ENCODE assay signal across 8 cellular contexts in the genomic region with DNA sequence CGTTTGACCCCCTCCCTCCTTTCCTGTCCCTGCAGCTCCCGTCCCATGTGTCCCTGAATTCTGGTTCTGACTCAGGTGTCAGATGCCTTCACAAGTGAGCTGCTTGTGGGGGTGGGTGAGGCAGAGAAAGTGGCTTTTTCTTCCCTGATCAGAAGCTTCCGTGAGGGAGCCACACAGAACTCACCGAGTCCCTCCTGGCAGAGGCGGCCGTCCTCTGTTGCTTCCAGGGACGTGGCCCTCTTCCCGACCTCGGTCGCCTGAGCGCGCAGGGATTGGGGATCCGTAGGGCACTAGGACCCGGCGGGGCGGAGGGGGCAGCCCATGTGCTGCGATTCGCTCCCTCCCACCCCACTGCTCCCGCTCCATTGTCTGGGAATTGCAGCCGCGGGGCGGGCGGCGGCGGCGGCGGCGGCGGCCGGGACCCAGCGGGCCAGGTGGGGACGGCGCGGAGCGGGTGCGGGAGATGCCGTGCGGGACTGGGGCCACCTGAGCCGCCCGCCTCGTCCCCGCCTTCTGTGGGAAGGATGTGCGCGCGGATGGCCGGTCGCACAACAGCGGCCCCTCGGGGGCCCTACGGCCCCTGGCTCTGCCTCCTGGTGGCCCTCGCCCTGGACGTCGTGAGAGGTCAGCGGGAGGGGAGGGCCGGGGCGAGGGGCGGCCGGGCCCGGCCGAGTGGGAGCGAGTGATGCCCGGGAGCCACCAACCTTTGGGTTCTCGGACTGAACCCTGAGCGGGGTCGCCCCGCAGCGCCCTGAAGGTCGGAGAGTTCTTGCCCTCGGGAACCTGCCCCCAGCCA. TPM values are rescaled to one million over a fixed set of nuclear protein-coding genes. Genes with fewer than 3 reads are reported as not detected.
DNase-seq lines count a peak whose midpoint lies in the region; ATAC-seq and TF ChIP-seq lines count a peak whose summit lies in the region.

A gene with protein sequence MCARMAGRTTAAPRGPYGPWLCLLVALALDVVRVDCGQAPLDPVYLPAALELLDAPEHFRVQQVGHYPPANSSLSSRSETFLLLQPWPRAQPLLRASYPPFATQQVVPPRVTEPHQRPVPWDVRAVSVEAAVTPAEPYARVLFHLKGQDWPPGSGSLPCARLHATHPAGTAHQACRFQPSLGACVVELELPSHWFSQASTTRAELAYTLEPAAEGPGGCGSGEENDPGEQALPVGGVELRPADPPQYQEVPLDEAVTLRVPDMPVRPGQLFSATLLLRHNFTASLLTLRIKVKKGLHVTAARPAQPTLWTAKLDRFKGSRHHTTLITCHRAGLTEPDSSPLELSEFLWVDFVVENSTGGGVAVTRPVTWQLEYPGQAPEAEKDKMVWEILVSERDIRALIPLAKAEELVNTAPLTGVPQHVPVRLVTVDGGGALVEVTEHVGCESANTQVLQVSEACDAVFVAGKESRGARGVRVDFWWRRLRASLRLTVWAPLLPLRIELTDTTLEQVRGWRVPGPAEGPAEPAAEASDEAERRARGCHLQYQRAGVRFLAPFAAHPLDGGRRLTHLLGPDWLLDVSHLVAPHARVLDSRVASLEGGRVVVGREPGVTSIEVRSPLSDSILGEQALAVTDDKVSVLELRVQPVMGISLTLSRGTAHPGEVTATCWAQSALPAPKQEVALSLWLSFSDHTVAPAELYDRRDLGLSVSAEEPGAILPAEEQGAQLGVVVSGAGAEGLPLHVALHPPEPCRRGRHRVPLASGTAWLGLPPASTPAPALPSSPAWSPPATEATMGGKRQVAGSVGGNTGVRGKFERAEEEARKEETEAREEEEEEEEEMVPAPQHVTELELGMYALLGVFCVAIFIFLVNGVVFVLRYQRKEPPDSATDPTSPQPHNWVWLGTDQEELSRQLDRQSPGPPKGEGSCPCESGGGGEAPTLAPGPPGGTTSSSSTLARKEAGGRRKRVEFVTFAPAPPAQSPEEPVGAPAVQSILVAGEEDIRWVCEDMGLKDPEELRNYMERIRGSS (plus strand): TSS at position 351 of the 796 bp plus-strand sequence. CDS start 174 bp downstream, at position 525.

- TF ChIP-seq CTCF in CD14-positive monocyte (IDR thresholded peaks at IDR 0.05) (no peak), foreskin fibroblast (IDR thresholded peaks at IDR 0.05; ENCODE audit: low read depth, low read length) (no peak)

- intact Hi-C loops in CD14-positive monocyte (cut with micrococcal nuclease): no loop called here

- H3K9me3 Mint-ChIP-seq in CD14-positive monocyte: peaks cover 0 to 10% (median 4%) of the 10 kb centered on the region in 7 donors
- no peaks in the 10 kb centered on the region for H3K9me3 Mint-ChIP-seq in natural killer cell treated with Interleukin-12 subunit alpha and Interleukin-12 subunit beta and Interleukin-15 and Interleukin-18, amount 100 ng/mL, for 72 hours

- H3K4me3 Mint-ChIP-seq in CD14-positive monocyte: peak within 1 kb of the TSS; percentile 34 to 83
- peak within 1 kb of the TSS; percentile 53 for H3K4me3 Mint-ChIP-seq in natural killer cell treated with Interleukin-12 subunit alpha and Interleukin-12 subunit beta and Interleukin-15 and Interleukin-18, amount 100 ng/mL, for 72 hours

- peak; percentile 55 for ATAC-seq in GM19395 (IDR thresholded peaks at IDR 0.05; ENCODE audit: unreplicated experiment)
- no peak for ATAC-seq in natural killer cell treated with Interleukin-12 subunit alpha and Interleukin-12 subunit beta and Interleukin-15 and Interleukin-18, amount 100 ng/mL, for 72 hours
- ATAC-seq in HG03571 (IDR thresholded peaks at IDR 0.05; ENCODE audit: unreplicated experiment): no peak
- no peak for ATAC-seq in HG03342 (IDR thresholded peaks at IDR 0.05; ENCODE audit: unreplicated experiment)

- H3K27me3 Mint-ChIP-seq in CD14-positive monocyte (ENCODE audit: low read depth in 3 of 3): peaks cover 45 to 60% (median 53%) of the 10 kb centered on the region in 3 donors
- peaks cover 5 to 14% of the 10 kb centered on the region in 2 donors for H3K27me3 Mint-ChIP-seq in natural killer cell treated with Interleukin-12 subunit alpha and Interleukin-12 subunit beta and Interleukin-15 and Interleukin-18, amount 100 ng/mL, for 72 hours

- H3K36me3 Mint-ChIP-seq in CD14-positive monocyte: peaks cover 40 to 43% of the 10 kb centered on the region in 2 donors
- H3K36me3 Mint-ChIP-seq in natural killer cell treated with Interleukin-12 subunit alpha and Interleukin-12 subunit beta and Interleukin-15 and Interleukin-18, amount 100 ng/mL, for 72 hours: peaks cover 7% of the 10 kb centered on the region

- H3K4me1 Mint-ChIP-seq in CD14-positive monocyte: peaks cover 19% of the 10 kb centered on the region
- H3K4me1 Mint-ChIP-seq in natural killer cell treated with Interleukin-12 subunit alpha and Interleukin-12 subunit beta and Interleukin-15 and Interleukin-18, amount 100 ng/mL, for 72 hours (ENCODE audit: low read depth in 2 of 2): peaks cover 8 to 18% of the 10 kb centered on the region in 2 donors

- peak within 1 kb of the TSS; percentile 66 to 75 for H3K4me3 ChIP-seq in foreskin fibroblast (ENCODE audit: low read depth in 1 of 2, low read length in 2 of 2)

- DNase-seq in CD14-positive monocyte (ENCODE audit: low spot score) (no peak), NCI-H2107 (lab: John Stamatoyannopoulos, UW) (peak; percentile 69), foreskin fibroblast (peak; percentile 62 to 88)
- DNase-seq in activated T-cell treated with anti-CD3 and anti-CD28 coated beads, Interleukin-2, amount 50 U/mL, for 48 hours: peak; percentile 38 to 43
- DNase-seq in natural killer cell treated with Interleukin-12 subunit alpha and Interleukin-12 subunit beta and Interleukin-15 and Interleukin-18, amount 100 ng/mL, for 72 hours (ENCODE audit: low spot score): no peak

- peak within 1 kb of the TSS in 2 of 7 donors; percentile 32 to 64 for H3K27ac Mint-ChIP-seq in CD14-positive monocyte
- H3K27ac Mint-ChIP-seq in natural killer cell treated with Interleukin-12 subunit alpha and Interleukin-12 subunit beta and Interleukin-15 and Interleukin-18, amount 100 ng/mL, for 72 hours: peak within 1 kb of the TSS in 1 of 2 donors; percentile 65

RNA-seq across cellular contexts. Expression of the gene that starts here (rescaled TPM):
- polyA plus RNA-seq in CD14-positive monocyte: under 1 TPM; 0.21 to 0.31 TPM
- under 1 TPM in 1 of 2 donors, not detected in 1; 0.10 TPM for total RNA-seq in natural killer cell treated with Interleukin-12 subunit alpha and Interleukin-12 subunit beta and Interleukin-15 and Interleukin-18, amount 100 ng/mL, for 72 hours

Comparison
In these comparisons a context has a peak if more than half of its experiments do, and no peak if none do; other contexts are left out.
1. DNase-seq: peak in NCI-H2107 (single experiment), activated T-cell treated with anti-CD3 and anti-CD28 coated beads, Interleukin-2, amount 50 U/mL, for 48 hours (2 of 2) and foreskin fibroblast (2 of 2); none in CD14-positive monocyte (single experiment) and natural killer cell treated with Interleukin-12 subunit alpha and Interleukin-12 subunit beta and Interleukin-15 and Interleukin-18, amount 100 ng/mL, for 72 hours (single experiment).